Comparison of ENCODE assay signal across 12 cellular contexts in genomic region chr20:38270869-38271608, GRCh38. TPM values are rescaled to one million over a fixed set of nuclear protein-coding genes. Genes with fewer than 3 reads are reported as not detected.
A peak's percentile ranks its signal among the peaks of the same experiment; 100 is the strongest.
DNase-seq lines count a peak whose midpoint lies in the region; FAIRE-seq and TF ChIP-seq lines count a peak whose summit lies in the region.
"Had no signal": no experiment of that assay in that cellular context is flagged by ENCODE, and none has a peak within 500 bp of the region (broad histone marks: within the 10 kb centered on the region; RNA-seq: fewer than 3 reads in every experiment).

No MANE protein-coding gene starts in this region.

- peaks cover 40% of the 10 kb centered on the region for H3K4me1 ChIP-seq in mammary epithelial cell (ENCODE audit: insufficient read depth, low read length)

- WGBS in mammary epithelial cell (ENCODE audit: low coverage, missing lambda C conversion rate), result 50% methylated on average over 8 of the region's 10 CpGs

- in situ Hi-C loops in mammary epithelial cell (cut with MboI; ENCODE audit: low sequenced_read_pairs in 2 of 2), result no loop called here

- intact Hi-C loops in mammary epithelial cell (cut with micrococcal nuclease), result no loop called here

- no peak for FAIRE-seq in urothelium cell line (lab: Jason Lieb, UNC)

- BruUV-seq in mammary epithelial cell (replicated peaks; lab: Mats Ljungman, UMichigan), result no TSS peak

- H3K4me2 ChIP-seq in mammary epithelial cell (ENCODE audit: insufficient read depth, low read depth, low read length), result peak overlapping the region; percentile 44

- peak; percentile 22 for DNase-seq in DMS53 (lab: John Stamatoyannopoulos, UW)
- no peak for DNase-seq in DMS53 treated with DMSO at 0.1 percent for 48 hours (lab: John Stamatoyannopoulos, UW; ENCODE audit: unreplicated experiment)
- peak; percentile 91 for DNase-seq in mammary epithelial cell
- DNase-seq in kidney epithelial cell (ENCODE audit: low read depth), result peak; percentile 82
- peak; percentile 85 for DNase-seq in urothelium cell line (ENCODE audit: low spot score)
- DNase-seq in activated CD4-positive, alpha-beta T cell treated with anti-CD3 and anti-CD28 coated beads, Interleukin-2, amount 50 U/mL, for 1 hour, result no peak
- DNase-seq in NCI-H1092 (lab: John Stamatoyannopoulos, UW), result no peak
- DNase-seq in GM19238 (ENCODE audit: insufficient read length, low spot score), result no peak
- DNase-seq: activated CD8-positive, alpha-beta T cell treated with anti-CD3 and anti-CD28 coated beads for 36 hours; NCI-H446 had no signal

- H3K27ac ChIP-seq in mammary epithelial cell (ENCODE audit: insufficient read depth, low read depth, low read length), result no peak overlapping the region
- H3K27ac ChIP-seq: 22Rv1 had no signal

- no peak overlapping the region for H2AFZ ChIP-seq in mammary epithelial cell (ENCODE audit: low read depth, low read length)

- TF ChIP-seq CTCF in mammary epithelial cell (conservative IDR thresholded peaks at IDR 0.05 in 1 of 2, IDR thresholded peaks at IDR 0.05 in 1 of 2; ENCODE audit: extremely low read depth in 1 of 2, insufficient read depth in 1 of 2, low read depth in 1 of 2, low read length in 2 of 2) (no peak), kidney epithelial cell (IDR thresholded peaks at IDR 0.05; ENCODE audit: insufficient read depth, low read length, poor library complexity, severe bottlenecking) (no peak)

- no peaks in the 10 kb centered on the region for H3K79me2 ChIP-seq in mammary epithelial cell (ENCODE audit: insufficient read depth, low read length)

- CTCF ChIA-PET in mammary epithelial cell (lab: Charles Lee; ENCODE audit: low non-redundant PET), result no interaction called here

- no peaks in the 10 kb centered on the region for H3K27me3 ChIP-seq in mammary epithelial cell (ENCODE audit: insufficient read depth, low read length)
- H3K27me3 ChIP-seq in kidney epithelial cell (ENCODE audit: control insufficient read depth, insufficient read depth, low read length), result no peaks in the 10 kb centered on the region
- H3K27me3 ChIP-seq: tibial nerve had no signal

- H3K9ac ChIP-seq in mammary epithelial cell (ENCODE audit: insufficient read depth, low read length), result no peak overlapping the region

- H3K4me3 ChIP-seq in mammary epithelial cell (replicated peaks in 1 of 3; ENCODE audit: insufficient read depth in 1 of 3, low read depth in 2 of 3, low read length in 3 of 3), result no peak overlapping the region
- no peak overlapping the region for H3K4me3 ChIP-seq in kidney epithelial cell (ENCODE audit: low read depth, low read length)
- H3K4me3 ChIP-seq: tibial nerve had no signal

- dilution Hi-C loops in mammary epithelial cell (cut with HindIII; ENCODE audit: low sequenced_read_pairs), result no loop called here

- no peaks in the 10 kb centered on the region for H3K36me3 ChIP-seq in mammary epithelial cell (ENCODE audit: insufficient read depth, low read length)
- no peaks in the 10 kb centered on the region for H3K36me3 ChIP-seq in kidney epithelial cell (ENCODE audit: control insufficient read depth, insufficient read depth, low read length)
- H3K36me3 ChIP-seq: tibial nerve had no signal

- H4K20me1 ChIP-seq in mammary epithelial cell (ENCODE audit: insufficient read depth, low read length), result no peaks in the 10 kb centered on the region

- H3K9me3 ChIP-seq in mammary epithelial cell (replicated peaks; ENCODE audit: insufficient read depth, low read length), result no peaks in the 10 kb centered on the region
- H3K9me3 ChIP-seq: tibial nerve had no signal

RNA-seq across cellular contexts. Expression of gene KIAA1755, which starts 10.5 kb away (rescaled TPM):
- total RNA-seq in mammary epithelial cell, result under 1 TPM; 0.40 to 0.83 TPM
- polyA plus RNA-seq in mammary epithelial cell, result 0.41 TPM
- 2.3 TPM for polyA minus RNA-seq in mammary epithelial cell
- 1.4 and 2.1 TPM in 2 replicates for total RNA-seq in kidney epithelial cell
- total RNA-seq: activated CD8-positive, alpha-beta T cell treated with anti-CD3 and anti-CD28 coated beads for 36 hours had no signal

RNA-seq across cellular contexts. Expression of gene BPI, which starts 32.9 kb away (rescaled TPM):
- not detected for total RNA-seq in mammary epithelial cell
- not detected for polyA plus RNA-seq in mammary epithelial cell
- polyA minus RNA-seq in mammary epithelial cell, result not detected
- total RNA-seq in kidney epithelial cell, result not detected in 2 replicates
- total RNA-seq: activated CD8-positive, alpha-beta T cell treated with anti-CD3 and anti-CD28 coated beads for 36 hours had no signal

Comparison
In these comparisons a context has a peak if more than half of its experiments do, and no peak if none do; other contexts are left out.
1. DNase-seq: peak in DMS53 (single experiment), mammary epithelial cell (single experiment), kidney epithelial cell (single experiment) and urothelium cell line (single experiment); none in DMS53 treated with DMSO at 0.1 percent for 48 hours (single experiment), activated CD4-positive, alpha-beta T cell treated with anti-CD3 and anti-CD28 coated beads, Interleukin-2, amount 50 U/mL, for 1 hour (single experiment), NCI-H1092 (single experiment) and GM19238 (single experiment).